ENCODE assay signal across 1 cellular context in the genomic region with DNA sequence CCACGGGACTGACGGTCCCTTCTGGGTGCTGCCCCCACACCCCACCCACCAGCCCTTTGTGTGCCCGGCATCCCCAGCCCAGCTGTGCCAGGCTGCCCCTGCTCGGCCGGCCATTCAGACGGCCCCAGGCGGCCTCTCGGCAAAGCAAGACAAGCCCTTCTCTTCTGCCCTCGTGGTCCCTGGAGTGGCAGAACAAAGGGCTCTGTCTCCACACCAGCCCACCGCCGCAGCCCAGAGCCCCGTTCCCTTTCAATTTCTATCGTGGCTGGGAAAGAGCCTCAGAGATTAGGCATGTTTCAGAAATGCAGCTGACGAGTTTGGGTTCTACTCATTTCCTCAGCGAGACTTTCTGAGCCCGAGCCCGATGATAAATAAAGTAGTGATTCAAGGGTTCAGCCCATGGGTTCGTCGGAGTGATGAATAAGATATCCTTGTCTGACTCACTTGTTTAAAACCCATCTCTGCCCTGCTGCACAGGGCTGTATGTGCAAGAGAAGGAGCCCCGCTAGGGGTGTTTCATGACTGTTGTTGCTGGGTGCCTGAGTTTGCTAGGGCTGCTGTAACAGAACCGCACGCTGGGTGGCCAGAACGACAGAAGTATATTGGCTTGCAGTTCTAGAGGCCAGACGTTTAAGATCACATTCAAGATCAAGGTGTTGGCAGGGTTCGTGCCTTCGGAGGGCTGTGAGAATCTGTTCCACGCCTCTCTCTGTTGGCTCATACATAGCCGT.
TF ChIP-seq lines count a peak whose summit lies in the region.

No MANE protein-coding gene starts in this region.

TF ChIP-seq in HepG2, 621 proteins besides CTCF, POLR2A, EP300 and RAD21 (continued from another document and continues in another):
- TF ChIP-seq ZBTB40 (IDR thresholded peaks at IDR 0.05), result no peak
- TF ChIP-seq ZBTB40 (CRISPR knock-in tag; IDR thresholded peaks at IDR 0.05), result 0 out of 2 replicates have a peak, but pooled peaks have one; percentile 29
- TF ChIP-seq, protein P1, sequence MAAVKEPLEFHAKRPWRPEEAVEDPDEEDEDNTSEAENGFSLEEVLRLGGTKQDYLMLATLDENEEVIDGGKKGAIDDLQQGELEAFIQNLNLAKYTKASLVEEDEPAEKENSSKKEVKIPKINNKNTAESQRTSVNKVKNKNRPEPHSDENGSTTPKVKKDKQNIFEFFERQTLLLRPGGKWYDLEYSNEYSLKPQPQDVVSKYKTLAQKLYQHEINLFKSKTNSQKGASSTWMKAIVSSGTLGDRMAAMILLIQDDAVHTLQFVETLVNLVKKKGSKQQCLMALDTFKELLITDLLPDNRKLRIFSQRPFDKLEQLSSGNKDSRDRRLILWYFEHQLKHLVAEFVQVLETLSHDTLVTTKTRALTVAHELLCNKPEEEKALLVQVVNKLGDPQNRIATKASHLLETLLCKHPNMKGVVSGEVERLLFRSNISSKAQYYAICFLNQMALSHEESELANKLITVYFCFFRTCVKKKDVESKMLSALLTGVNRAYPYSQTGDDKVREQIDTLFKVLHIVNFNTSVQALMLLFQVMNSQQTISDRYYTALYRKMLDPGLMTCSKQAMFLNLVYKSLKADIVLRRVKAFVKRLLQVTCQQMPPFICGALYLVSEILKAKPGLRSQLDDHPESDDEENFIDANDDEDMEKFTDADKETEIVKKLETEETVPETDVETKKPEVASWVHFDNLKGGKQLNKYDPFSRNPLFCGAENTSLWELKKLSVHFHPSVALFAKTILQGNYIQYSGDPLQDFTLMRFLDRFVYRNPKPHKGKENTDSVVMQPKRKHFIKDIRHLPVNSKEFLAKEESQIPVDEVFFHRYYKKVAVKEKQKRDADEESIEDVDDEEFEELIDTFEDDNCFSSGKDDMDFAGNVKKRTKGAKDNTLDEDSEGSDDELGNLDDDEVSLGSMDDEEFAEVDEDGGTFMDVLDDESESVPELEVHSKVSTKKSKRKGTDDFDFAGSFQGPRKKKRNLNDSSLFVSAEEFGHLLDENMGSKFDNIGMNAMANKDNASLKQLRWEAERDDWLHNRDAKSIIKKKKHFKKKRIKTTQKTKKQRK (IDR thresholded peaks at IDR 0.05; ENCODE audit: low read length), result no peak
- no peak for TF ChIP-seq NCOA2 (CRISPR knock-in tag; IDR thresholded peaks at IDR 0.05)
- 0 out of 2 replicates have a peak, but pooled peaks have one; percentile 31 for TF ChIP-seq MXD1 (CRISPR knock-in tag; IDR thresholded peaks at IDR 0.05)
- TF ChIP-seq, protein P2, sequence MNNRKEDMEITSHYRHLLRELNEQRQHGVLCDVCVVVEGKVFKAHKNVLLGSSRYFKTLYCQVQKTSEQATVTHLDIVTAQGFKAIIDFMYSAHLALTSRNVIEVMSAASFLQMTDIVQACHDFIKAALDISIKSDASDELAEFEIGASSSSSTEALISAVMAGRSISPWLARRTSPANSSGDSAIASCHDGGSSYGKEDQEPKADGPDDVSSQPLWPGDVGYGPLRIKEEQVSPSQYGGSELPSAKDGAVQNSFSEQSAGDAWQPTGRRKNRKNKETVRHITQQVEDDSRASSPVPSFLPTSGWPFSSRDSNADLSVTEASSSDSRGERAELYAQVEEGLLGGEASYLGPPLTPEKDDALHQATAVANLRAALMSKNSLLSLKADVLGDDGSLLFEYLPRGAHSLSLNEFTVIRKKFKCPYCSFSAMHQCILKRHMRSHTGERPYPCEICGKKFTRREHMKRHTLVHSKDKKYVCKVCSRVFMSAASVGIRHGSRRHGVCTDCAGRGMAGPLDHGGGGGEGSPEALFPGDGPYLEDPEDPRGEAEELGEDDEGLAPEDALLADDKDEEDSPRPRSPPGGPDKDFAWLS (CRISPR knock-in tag; IDR thresholded peaks at IDR 0.05; ENCODE audit: borderline replicate concordance), result no peak
- TF ChIP-seq FOXO4 (CRISPR knock-in tag; conservative IDR thresholded peaks at IDR 0.05), result no peak
- no peak for TF ChIP-seq SOX6 (IDR thresholded peaks at IDR 0.05)
- peak; percentile 46; the same call in 1 of the 2 replicates for TF ChIP-seq SOX6 (CRISPR knock-in tag; IDR thresholded peaks at IDR 0.05)
- TF ChIP-seq PRDM10 (CRISPR knock-in tag; IDR thresholded peaks at IDR 0.05; ENCODE audit: low read depth), result 0 out of 2 replicates have a peak, but pooled peaks have one; percentile 38
- TF ChIP-seq ZNF792 (CRISPR knock-in tag; IDR thresholded peaks at IDR 0.05), result no peak
- TF ChIP-seq KMT2B (CRISPR knock-in tag; IDR thresholded peaks at IDR 0.05), result peak; percentile 34; the same call in 1 of the 2 replicates
- peak; percentile 27; the same call in 1 of the 2 replicates for TF ChIP-seq GATAD2A (CRISPR knock-in tag; IDR thresholded peaks at IDR 0.05)
- TF ChIP-seq HNF4A (CRISPR knock-in tag; IDR thresholded peaks at IDR 0.05), result no peak
- peak; percentile 35; the same call in 1 of the 2 replicates for TF ChIP-seq PHF21A (CRISPR knock-in tag; IDR thresholded peaks at IDR 0.05)
- TF ChIP-seq, protein P3, sequence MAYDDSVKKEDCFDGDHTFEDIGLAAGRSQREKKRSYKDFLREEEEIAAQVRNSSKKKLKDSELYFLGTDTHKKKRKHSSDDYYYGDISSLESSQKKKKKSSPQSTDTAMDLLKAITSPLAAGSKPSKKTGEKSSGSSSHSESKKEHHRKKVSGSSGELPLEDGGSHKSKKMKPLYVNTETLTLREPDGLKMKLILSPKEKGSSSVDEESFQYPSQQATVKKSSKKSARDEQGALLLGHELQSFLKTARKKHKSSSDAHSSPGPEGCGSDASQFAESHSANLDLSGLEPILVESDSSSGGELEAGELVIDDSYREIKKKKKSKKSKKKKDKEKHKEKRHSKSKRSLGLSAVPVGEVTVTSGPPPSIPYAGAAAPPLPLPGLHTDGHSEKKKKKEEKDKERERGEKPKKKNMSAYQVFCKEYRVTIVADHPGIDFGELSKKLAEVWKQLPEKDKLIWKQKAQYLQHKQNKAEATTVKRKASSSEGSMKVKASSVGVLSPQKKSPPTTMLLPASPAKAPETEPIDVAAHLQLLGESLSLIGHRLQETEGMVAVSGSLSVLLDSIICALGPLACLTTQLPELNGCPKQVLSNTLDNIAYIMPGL (CRISPR knock-in tag; IDR thresholded peaks at IDR 0.05; ENCODE audit: borderline replicate concordance in 1 of 2, low read depth in 1 of 2), result peak; percentile 52 to 53; a peak in 2 of 4 replicates
- TF ChIP-seq, protein P4, sequence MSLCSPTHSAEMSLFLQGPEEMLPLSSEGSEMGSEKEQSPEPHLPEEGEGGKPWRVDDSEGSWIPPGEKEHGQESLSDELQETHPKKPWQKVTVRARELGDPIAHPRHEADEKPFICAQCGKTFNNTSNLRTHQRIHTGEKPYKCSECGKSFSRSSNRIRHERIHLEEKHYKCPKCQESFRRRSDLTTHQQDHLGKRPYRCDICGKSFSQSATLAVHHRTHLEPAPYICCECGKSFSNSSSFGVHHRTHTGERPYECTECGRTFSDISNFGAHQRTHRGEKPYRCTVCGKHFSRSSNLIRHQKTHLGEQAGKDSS (CRISPR knock-in tag; IDR thresholded peaks at IDR 0.05; ENCODE audit: borderline replicate concordance, low read depth), result 0 out of 2 replicates have a peak, but pooled peaks have one; percentile 25
- TF ChIP-seq MAZ (IDR thresholded peaks at IDR 0.05; ENCODE audit: borderline replicate concordance, low read depth, low read length), result 0 out of 2 replicates have a peak, but pooled peaks have one; percentile 22
- no peak for TF ChIP-seq MAZ (CRISPR knock-in tag; IDR thresholded peaks at IDR 0.05; ENCODE audit: low read depth)
